15 cellular contexts compared by ENCODE assay signal in genomic region chr15:93047621-93048425, GRCh38. TPM values are rescaled to one million over a fixed set of nuclear protein-coding genes. Genes with fewer than 3 reads are reported as not detected.
A peak's percentile ranks its signal among the peaks of the same experiment; 100 is the strongest.
DNase-seq lines count a peak whose midpoint lies in the region; ATAC-seq and TF ChIP-seq lines count a peak whose summit lies in the region.
"Had no signal": no experiment of that assay in that cellular context is flagged by ENCODE, and none has a peak within 500 bp of the region (broad histone marks: within the 10 kb centered on the region; RNA-seq: fewer than 3 reads in every experiment).

No MANE protein-coding gene starts in this region.

- H3K9me3 Mint-ChIP-seq in activated naive CD8-positive, alpha-beta T cell treated with anti-CD3 and anti-CD28 coated beads, Interleukin-2, amount 10 ng/mL, durations not matched to agents 7 days and 5 days: peaks cover 5% of the 10 kb centered on the region
- H3K9me3 Mint-ChIP-seq in activated naive CD8-positive, alpha-beta T cell treated with anti-CD3 and anti-CD28 coated beads, Interleukin-2, amount 50 U/mL, for 24 hours: peaks cover 8% of the 10 kb centered on the region
- peaks cover 10% of the 10 kb centered on the region for H3K9me3 Mint-ChIP-seq in endodermal cell
- H3K9me3 Mint-ChIP-seq in stimulated activated naive CD8-positive, alpha-beta T cell treated with anti-CD3 and anti-CD28 coated beads, Interleukin-15, amount 100 ng/mL, for 72 hours: peaks cover 6 to 12% of the 10 kb centered on the region in 2 donors

- H3K27me3 Mint-ChIP-seq in activated naive CD8-positive, alpha-beta T cell treated with anti-CD3 and anti-CD28 coated beads, Interleukin-2, amount 10 ng/mL, durations not matched to agents 7 days and 5 days: peaks cover 10% of the 10 kb centered on the region
- peaks cover 2% of the 10 kb centered on the region for H3K27me3 Mint-ChIP-seq in activated naive CD8-positive, alpha-beta T cell treated with anti-CD3 and anti-CD28 coated beads, Interleukin-2, amount 50 U/mL, for 24 hours
- no peaks in the 10 kb centered on the region for H3K27me3 Mint-ChIP-seq in endodermal cell (ENCODE audit: insufficient read depth)
- peaks cover 17% of the 10 kb centered on the region for H3K27me3 Mint-ChIP-seq in stimulated activated naive CD8-positive, alpha-beta T cell treated with anti-CD3 and anti-CD28 coated beads, Interleukin-15, amount 100 ng/mL, for 72 hours

- peak; percentile 46 for ATAC-seq in activated naive CD8-positive, alpha-beta T cell treated with anti-CD3 and anti-CD28 coated beads, Interleukin-2, amount 10 ng/mL, durations not matched to agents 7 days and 5 days (ENCODE audit: low read depth)
- no peak for ATAC-seq in activated naive CD8-positive, alpha-beta T cell treated with anti-CD3 and anti-CD28 coated beads, Interleukin-2, amount 50 U/mL, for 24 hours
- peak; percentile 34 for ATAC-seq in stimulated activated naive CD8-positive, alpha-beta T cell treated with anti-CD3 and anti-CD28 coated beads, Interleukin-15, amount 100 ng/mL, for 72 hours
- ATAC-seq in HG02938 (IDR thresholded peaks at IDR 0.05; ENCODE audit: unreplicated experiment): no peak
- ATAC-seq: activated CD4-positive, CD25-positive, alpha-beta regulatory T cell treated with anti-CD3 and anti-CD28 coated beads, Interleukin-2, amount 50 U/mL, for 24 hours had no signal

- no peak overlapping the region for H3K27ac ChIP-seq in endodermal cell (ENCODE audit: low read depth, low read length)
- H3K27ac ChIP-seq: HL-60, right lobe of liver, uterus had no signal

- no peak overlapping the region for H3K4me3 ChIP-seq in endodermal cell (ENCODE audit: low read length)
- H3K4me3 ChIP-seq: right lobe of liver, uterus had no signal

- WGBS in endodermal cell (ENCODE audit: insufficient coverage in 1 of 2, insufficient read length in 1 of 2), 2 experiments: 94 to 99% methylated on average over 10 to 18 of the region's 18 CpGs

- TF ChIP-seq CTCF in endodermal cell (conservative IDR thresholded peaks at IDR 0.05): no peak

- no peak overlapping the region for H3K9ac ChIP-seq in endodermal cell (ENCODE audit: extremely low read depth, low read length, poor library complexity, severe bottlenecking)

- H3K27ac Mint-ChIP-seq in activated naive CD8-positive, alpha-beta T cell treated with anti-CD3 and anti-CD28 coated beads, Interleukin-2, amount 10 ng/mL, durations not matched to agents 7 days and 5 days: peak overlapping the region; percentile 82
- no peak overlapping the region for H3K27ac Mint-ChIP-seq in activated naive CD8-positive, alpha-beta T cell treated with anti-CD3 and anti-CD28 coated beads, Interleukin-2, amount 50 U/mL, for 24 hours
- peak overlapping the region; percentile 69 for H3K27ac Mint-ChIP-seq in endodermal cell
- peak overlapping the region; percentile 8 to 90 for H3K27ac Mint-ChIP-seq in stimulated activated naive CD8-positive, alpha-beta T cell treated with anti-CD3 and anti-CD28 coated beads, Interleukin-15, amount 100 ng/mL, for 72 hours

- no peaks in the 10 kb centered on the region for H3K27me3 ChIP-seq in endodermal cell (ENCODE audit: control insufficient read depth, insufficient read depth, low read length, poor library complexity, severe bottlenecking)
- H3K27me3 ChIP-seq: right lobe of liver, uterus had no signal

- peak overlapping the region; percentile 28 for H3K4me3 Mint-ChIP-seq in activated naive CD8-positive, alpha-beta T cell treated with anti-CD3 and anti-CD28 coated beads, Interleukin-2, amount 10 ng/mL, durations not matched to agents 7 days and 5 days
- H3K4me3 Mint-ChIP-seq in activated naive CD8-positive, alpha-beta T cell treated with anti-CD3 and anti-CD28 coated beads, Interleukin-2, amount 50 U/mL, for 24 hours: no peak overlapping the region
- no peak overlapping the region for H3K4me3 Mint-ChIP-seq in endodermal cell
- peak overlapping the region in 1 of 2 donors; percentile 21 for H3K4me3 Mint-ChIP-seq in stimulated activated naive CD8-positive, alpha-beta T cell treated with anti-CD3 and anti-CD28 coated beads, Interleukin-15, amount 100 ng/mL, for 72 hours

- H3K4me1 ChIP-seq in endodermal cell (ENCODE audit: control insufficient read depth, insufficient read depth, low read length): no peaks in the 10 kb centered on the region
- H3K4me1 ChIP-seq: right lobe of liver, uterus had no signal

- H3K36me3 Mint-ChIP-seq in activated naive CD8-positive, alpha-beta T cell treated with anti-CD3 and anti-CD28 coated beads, Interleukin-2, amount 10 ng/mL, durations not matched to agents 7 days and 5 days: no peaks in the 10 kb centered on the region
- H3K36me3 Mint-ChIP-seq in activated naive CD8-positive, alpha-beta T cell treated with anti-CD3 and anti-CD28 coated beads, Interleukin-2, amount 50 U/mL, for 24 hours (ENCODE audit: low read depth): no peaks in the 10 kb centered on the region
- peaks cover 80% of the 10 kb centered on the region for H3K36me3 Mint-ChIP-seq in endodermal cell (ENCODE audit: low read depth)

- H3K4me1 Mint-ChIP-seq in activated naive CD8-positive, alpha-beta T cell treated with anti-CD3 and anti-CD28 coated beads, Interleukin-2, amount 10 ng/mL, durations not matched to agents 7 days and 5 days: peaks cover 7% of the 10 kb centered on the region
- H3K4me1 Mint-ChIP-seq in activated naive CD8-positive, alpha-beta T cell treated with anti-CD3 and anti-CD28 coated beads, Interleukin-2, amount 50 U/mL, for 24 hours: peaks cover 12% of the 10 kb centered on the region
- no peaks in the 10 kb centered on the region for H3K4me1 Mint-ChIP-seq in endodermal cell
- peaks cover 21% of the 10 kb centered on the region for H3K4me1 Mint-ChIP-seq in stimulated activated naive CD8-positive, alpha-beta T cell treated with anti-CD3 and anti-CD28 coated beads, Interleukin-15, amount 100 ng/mL, for 72 hours

- DNase-seq in activated naive CD8-positive, alpha-beta T cell treated with anti-CD3 and anti-CD28 coated beads, Interleukin-2, amount 10 ng/mL, durations not matched to agents 7 days and 5 days: no peak
- DNase-seq in activated naive CD8-positive, alpha-beta T cell treated with anti-CD3 and anti-CD28 coated beads, Interleukin-2, amount 50 U/mL, for 24 hours: no peak
- DNase-seq in T-helper 9 cell: peak; percentile 26
- no peak for DNase-seq in endodermal cell
- no peak for DNase-seq in stimulated activated naive CD8-positive, alpha-beta T cell treated with anti-CD3 and anti-CD28 coated beads, Interleukin-15, amount 100 ng/mL, for 72 hours
- DNase-seq in HT-29 (ENCODE audit: low spot score): no peak
- no peak for DNase-seq in Kasumi-1 (lab: John Stamatoyannopoulos, UW)
- DNase-seq: AML-193, MV-4-11, NCI-H524 treated with DMSO at 0.1 percent for 48 hours, uterus had no signal

- peaks cover 70% of the 10 kb centered on the region for H3K36me3 ChIP-seq in endodermal cell (ENCODE audit: control insufficient read depth, insufficient read depth, low read length)
- H3K36me3 ChIP-seq: right lobe of liver, uterus had no signal

- peaks cover 13% of the 10 kb centered on the region for H3K9me3 ChIP-seq in endodermal cell (ENCODE audit: control insufficient read depth, low read length)
- H3K9me3 ChIP-seq: right lobe of liver, uterus had no signal

- POLR2A ChIA-PET in activated naive CD8-positive, alpha-beta T cell treated with anti-CD3 and anti-CD28 coated beads, Interleukin-2, amount 10 ng/mL, durations not matched to agents 7 days and 5 days (lab: Charles Lee): no interaction called here

RNA-seq across cellular contexts. Expression of gene RGMA, which starts 41.2 kb away (rescaled TPM):
- under 1 TPM in 1 of 2 experiments, not detected in 1; 0.30 TPM for total RNA-seq in activated naive CD8-positive, alpha-beta T cell treated with anti-CD3 and anti-CD28 coated beads, Interleukin-2, amount 10 ng/mL, durations not matched to agents 7 days and 5 days
- total RNA-seq in endodermal cell: 10 to 100 TPM; 37.7 to 67.1 TPM
- polyA plus RNA-seq in endodermal cell (2013, experiment 1 of 2): 64.3 TPM
- 48.1 TPM for polyA plus RNA-seq in endodermal cell (2013, experiment 2 of 2)
- not detected in 2 replicates for total RNA-seq in HT-29 (2014; rRNA removed; shearing (Covaris generic))

Comparison
In these comparisons a context has a peak if more than half of its experiments do, and no peak if none do; other contexts are left out.
1. ATAC-seq: peak in activated naive CD8-positive, alpha-beta T cell treated with anti-CD3 and anti-CD28 coated beads, Interleukin-2, amount 10 ng/mL, durations not matched to agents 7 days and 5 days (single experiment) and stimulated activated naive CD8-positive, alpha-beta T cell treated with anti-CD3 and anti-CD28 coated beads, Interleukin-15, amount 100 ng/mL, for 72 hours (single experiment); none in activated naive CD8-positive, alpha-beta T cell treated with anti-CD3 and anti-CD28 coated beads, Interleukin-2, amount 50 U/mL, for 24 hours (single experiment) and HG02938 (single experiment).
2. RNA of gene RGMA, which starts 41.2 kb away (total RNA-seq): 37.7 to 67.1 TPM in endodermal cell; 0.30 TPM in activated naive CD8-positive, alpha-beta T cell treated with anti-CD3 and anti-CD28 coated beads, Interleukin-2, amount 10 ng/mL, durations not matched to agents 7 days and 5 days and not detected in HT-29; every median in the first group is over 10 times any median in the second.